Comparison of ENCODE assay signal across 10 cellular contexts in the genomic region with DNA sequence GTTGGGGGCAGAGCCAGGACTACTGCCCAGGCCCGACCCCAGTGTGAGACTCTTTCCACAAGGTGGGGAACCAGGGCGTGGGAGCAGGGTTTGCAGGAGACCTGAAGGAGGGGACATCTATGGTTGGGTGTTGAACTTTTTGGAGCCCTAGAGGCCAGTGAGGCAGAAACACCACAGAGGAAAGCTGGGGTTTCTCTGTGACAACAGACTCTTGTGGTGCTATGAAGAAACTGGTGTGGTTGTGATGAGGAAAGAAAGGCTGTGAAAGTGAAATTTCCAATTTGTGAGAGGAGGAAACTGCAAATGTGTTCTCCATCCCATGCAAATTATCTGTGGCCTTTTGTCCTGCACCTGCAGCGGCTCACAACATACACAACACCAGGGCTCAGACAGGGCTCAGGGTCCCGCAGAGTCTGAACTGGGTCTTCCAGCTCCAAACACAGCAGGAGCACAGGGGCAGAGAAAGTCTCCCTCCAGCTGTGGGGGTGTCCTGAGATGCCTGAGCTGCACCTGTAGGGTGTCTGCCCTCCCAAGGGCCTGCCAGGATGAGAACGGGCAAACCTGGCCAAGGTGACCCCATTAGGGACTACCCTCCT. TPM values are rescaled to one million over a fixed set of nuclear protein-coding genes. Genes with fewer than 3 reads are reported as not detected.
A peak's percentile ranks its signal among the peaks of the same experiment; 100 is the strongest.
DNase-seq lines count a peak whose midpoint lies in the region; ATAC-seq and TF ChIP-seq lines count a peak whose summit lies in the region.
"Had no signal": no experiment of that assay in that cellular context is flagged by ENCODE, and none has a peak within 500 bp of the region (broad histone marks: within the 10 kb centered on the region; RNA-seq: fewer than 3 reads in every experiment).

No MANE protein-coding gene starts in this region.

- POLR2A ChIA-PET in OCI-LY7 (lab: Charles Lee) = interaction anchor here (0.6 to 12.9 kb wide), 22 partner anchors 8 to 352 kb away, joined by 3 to 298 read pairs (median 4); no protein-coding TSS in a partner anchor

- no TSS peak for BruUV-seq in OCI-LY7 (replicated peaks; lab: Mats Ljungman, UMichigan)

- H3K36me3 ChIP-seq in OCI-LY7 (ENCODE audit: insufficient read depth, low read length) (peaks cover 8% of the 10 kb centered on the region; the same call in 1 of the 2 replicates), adrenal gland (replicated peaks in 1 of 2) (no peaks in the 10 kb centered on the region)

- no peaks in the 10 kb centered on the region; the same call in 1 of the 2 replicates for H3K79me2 ChIP-seq in OCI-LY7 (ENCODE audit: insufficient read depth, low read depth, low read length)

- ATAC-seq in HG02938 (IDR thresholded peaks at IDR 0.05; ENCODE audit: unreplicated experiment) = peak; percentile 69

- TF ChIP-seq POLR2A in adrenal gland (IDR thresholded peaks at IDR 0.05) = no peak

- no peak overlapping the region for H2AFZ ChIP-seq in OCI-LY7 (ENCODE audit: low read length)

- CTCF ChIA-PET in OCI-LY7 (lab: Charles Lee; ENCODE audit: unreplicated experiment) = interaction anchor here (2.0 to 3.3 kb wide), 3 partner anchors 10 to 41 kb away, joined by 7 to 21 read pairs (median 11); no protein-coding TSS in a partner anchor

- H3K4me1 ChIP-seq in OCI-LY7 (ENCODE audit: insufficient read depth, low read length, poor library complexity, severe bottlenecking) (peaks cover 86% of the 10 kb centered on the region), adrenal gland (replicated peaks in 1 of 2) (no peaks in the 10 kb centered on the region)

- H3K9me2 ChIP-seq in OCI-LY7 (ENCODE audit: insufficient read depth, low read length) = no peaks in the 10 kb centered on the region

- TF ChIP-seq CTCF in GM12864 (IDR thresholded peaks at IDR 0.05; ENCODE audit: low read depth, low read length, missing control alignments) (peak; percentile 30), OCI-LY7 (conservative IDR thresholded peaks at IDR 0.05; ENCODE audit: low read length) (peak; percentile 56), adrenal gland (IDR thresholded peaks at IDR 0.05) (no peak)

- H3K4me3 ChIP-seq in GM12864 (ENCODE audit: low read depth, low read length) (peak overlapping the region; percentile 11), OCI-LY7 (ENCODE audit: low read depth, low read length, poor library complexity, severe bottlenecking) (peak overlapping the region; percentile 64), adrenal gland (no peak overlapping the region)

- DNase-seq in GM12864 (ENCODE audit: low read depth) = peak; percentile 95
- DNase-seq in GM19240 (ENCODE audit: insufficient read length, low spot score) = peak; percentile 39
- DNase-seq in OCI-LY7 (ENCODE audit: low spot score) = peak; percentile 95
- DNase-seq in HT-29 (ENCODE audit: low spot score) = no peak
- no peak for DNase-seq in DMS 273 treated with DMSO at 0.1 percent for 48 hours (lab: John Stamatoyannopoulos, UW)
- no peak for DNase-seq in adrenal gland
- DNase-seq in CD1c-positive myeloid dendritic cell (ENCODE audit: extremely low spot score) = no peak
- DNase-seq: hypothalamus had no signal

- no peaks in the 10 kb centered on the region for H3K27me3 ChIP-seq in adrenal gland

- intact Hi-C loops in OCI-LY7 (cut with micrococcal nuclease; ENCODE audit: unreplicated experiment) (loop anchor here (1.0 to 5.0 kb wide), 7 partner anchors 38 to 374 kb away; a partner anchor contains a TSS), adrenal gland (cut with DNase I) (no loop called here)

- H3K9me3 ChIP-seq in OCI-LY7 (ENCODE audit: low read length) (no peaks in the 10 kb centered on the region), adrenal gland (replicated peaks in 1 of 3) (no peaks in the 10 kb centered on the region)

- peak overlapping the region; percentile 80 for H3K4me2 ChIP-seq in OCI-LY7 (ENCODE audit: low read length)
- H3K4me2 ChIP-seq: KMS-11 had no signal

- H3K27ac ChIP-seq in OCI-LY7 (ENCODE audit: low read depth, low read length, poor library complexity, severe bottlenecking) (peak overlapping the region; percentile 99), adrenal gland (no peak overlapping the region)
- H3K27ac ChIP-seq: KMS-11 had no signal

- no peaks in the 10 kb centered on the region for H4K20me1 ChIP-seq in OCI-LY7 (ENCODE audit: insufficient read depth, low read length)

- 85 to 92% (median 87%) methylated on average over 4 to 5 of the region's 5 CpGs for WGBS in adrenal gland, 4 donors

RNA-seq across cellular contexts. Expression of a gene that starts 51.4 kb away (rescaled TPM):
- 135 and 148 TPM in 2 replicates for total RNA-seq in OCI-LY7 (2014; rRNA removed; shearing (Covaris generic))
- total RNA-seq in OCI-LY7 (2022) = 105 and 106 TPM in 2 replicates
- total RNA-seq in HT-29 (2014; rRNA removed; shearing (Covaris generic)) = 96.7 and 102 TPM in 2 replicates
- total RNA-seq in adrenal gland = 100 to 1,000 TPM; 140 to 308 (median 230) TPM
- 100 to 1,000 TPM in 2 of 3 donors, 10 to 100 TPM in 1; 83.3 to 324 (median 133) TPM for polyA plus RNA-seq in adrenal gland

Comparison
In these comparisons a context has a peak if more than half of its experiments do, and no peak if none do; other contexts are left out.
1. DNase-seq: peak in GM12864 (single experiment), GM19240 (single experiment) and OCI-LY7 (single experiment); none in HT-29 (single experiment), DMS 273 treated with DMSO at 0.1 percent for 48 hours (single experiment), adrenal gland (0 of 7) and CD1c-positive myeloid dendritic cell (single experiment).
2. H3K4me3 ChIP-seq: peak in GM12864 (single experiment) and OCI-LY7 (single experiment); none in adrenal gland (0 of 4).
3. CTCF ChIP-seq: peak in GM12864 (single experiment) and OCI-LY7 (single experiment); none in adrenal gland (0 of 6).